Comparison of ENCODE assay signal across 25 cellular contexts in genomic region chr11:61356701-61357100, GRCh38.
DNase-seq lines count a peak whose midpoint lies in the region; ATAC-seq and TF ChIP-seq lines count a peak whose summit lies in the region.
"Had no signal": no experiment of that assay in that cellular context is flagged by ENCODE, and none has a peak within 500 bp of the region (broad histone marks: within the 10 kb centered on the region; RNA-seq: fewer than 3 reads in every experiment).

No MANE protein-coding gene starts in this region.

- no peak for TF ChIP-seq CTCF in GM06990 (IDR thresholded peaks at IDR 0.05; ENCODE audit: insufficient read depth, low read length, poor library complexity, severe bottlenecking)
- no peak for TF ChIP-seq CTCF in RWPE1 (conservative IDR thresholded peaks at IDR 0.05; ENCODE audit: low read depth)
- no peak for TF ChIP-seq CTCF in GM10266 (IDR thresholded peaks at IDR 0.05; ENCODE audit: control insufficient read depth, insufficient read depth, low read depth, missing control alignments)

- H3K9me3 Mint-ChIP-seq in dendritic cell treated with granulocyte-macrophage colony-stimulating factor and Interleukin-4, amounts not matched to agents 40 ng/mL and 50 ng/mL, for 4 days, result no peaks in the 10 kb centered on the region
- H3K9me3 Mint-ChIP-seq in stimulated activated memory B cell treated with anti-CD40 and anti-IgM and Interleukin-4, amounts not matched to agents 10 μg/mL and 1 μg/mL and 100 μg/mL, for 72 hours, result no peaks in the 10 kb centered on the region
- H3K9me3 Mint-ChIP-seq: activated naive CD4-positive, alpha-beta T cell treated with anti-CD3 and anti-CD28 coated beads, Interleukin-2, amount 10 ng/mL, durations not matched to agents 7 days and 5 days; activated T-cell treated with anti-CD3 and anti-CD28 coated beads, Interleukin-2, amount 50 U/mL, for 72 hours; CD8-positive, alpha-beta memory T cell; naive thymus-derived CD4-positive, alpha-beta T cell had no signal

- no peaks in the 10 kb centered on the region for H3K27me3 ChIP-seq in GM06990 (replicated peaks; ENCODE audit: control insufficient read depth, insufficient read depth, low read length)
- H3K27me3 ChIP-seq: ascending aorta, heart left ventricle, ovary, SJSA1, tibial artery had no signal

- peaks cover 55% of the 10 kb centered on the region for H3K36me3 Mint-ChIP-seq in dendritic cell treated with granulocyte-macrophage colony-stimulating factor and Interleukin-4, amounts not matched to agents 40 ng/mL and 50 ng/mL, for 4 days (ENCODE audit: low read depth)
- H3K36me3 Mint-ChIP-seq in stimulated activated memory B cell treated with anti-CD40 and anti-IgM and Interleukin-4, amounts not matched to agents 10 μg/mL and 1 μg/mL and 100 μg/mL, for 72 hours, result peaks cover 20% of the 10 kb centered on the region

- POLR2A ChIA-PET in RWPE1 (lab: Yijun Ruan, JAX; ENCODE audit: low non-redundant PET), result no interaction called here

- peaks cover 18% of the 10 kb centered on the region for H3K36me3 ChIP-seq in GM06990 (ENCODE audit: control insufficient read depth, insufficient read depth, low read length)
- H3K36me3 ChIP-seq: ovary had no signal

- CTCF ChIA-PET in RWPE1 (lab: Yijun Ruan, JAX), result interaction anchor here (0.6 to 1.3 kb wide), 3 partner anchors 16 to 29 kb away, joined by 3 to 6 read pairs (median 5); no protein-coding TSS in a partner anchor

- peak overlapping the region; percentile 76 for H3K27ac Mint-ChIP-seq in dendritic cell treated with granulocyte-macrophage colony-stimulating factor and Interleukin-4, amounts not matched to agents 40 ng/mL and 50 ng/mL, for 4 days
- H3K27ac Mint-ChIP-seq in stimulated activated memory B cell treated with anti-CD40 and anti-IgM and Interleukin-4, amounts not matched to agents 10 μg/mL and 1 μg/mL and 100 μg/mL, for 72 hours, result peak overlapping the region; percentile 93
- H3K27ac Mint-ChIP-seq: activated naive CD4-positive, alpha-beta T cell treated with anti-CD3 and anti-CD28 coated beads, Interleukin-2, amount 10 ng/mL, durations not matched to agents 7 days and 5 days had no signal

- ATAC-seq in stimulated activated memory B cell treated with anti-CD40 and anti-IgM and Interleukin-4, amounts not matched to agents 10 μg/mL and 1 μg/mL and 100 μg/mL, for 72 hours, result peak; percentile 73
- ATAC-seq in GM19351 (IDR thresholded peaks at IDR 0.05; ENCODE audit: unreplicated experiment), result no peak
- ATAC-seq: activated T-cell treated with anti-CD3 and anti-CD28 coated beads, Interleukin-2, amount 50 U/mL, for 72 hours; heart left ventricle; left colon; Panc1 had no signal

- H3K4me1 Mint-ChIP-seq in dendritic cell treated with granulocyte-macrophage colony-stimulating factor and Interleukin-4, amounts not matched to agents 40 ng/mL and 50 ng/mL, for 4 days (ENCODE audit: low read depth), result peaks cover 58% of the 10 kb centered on the region
- peaks cover 78% of the 10 kb centered on the region for H3K4me1 Mint-ChIP-seq in stimulated activated memory B cell treated with anti-CD40 and anti-IgM and Interleukin-4, amounts not matched to agents 10 μg/mL and 1 μg/mL and 100 μg/mL, for 72 hours

- peak overlapping the region; percentile 4; the same call in 1 of the 2 replicates for H3K4me3 ChIP-seq in GM06990 (replicated peaks; ENCODE audit: low read depth, low read length)
- H3K4me3 ChIP-seq: ascending aorta, ovary, SJSA1, tibial artery had no signal

- peak overlapping the region; percentile 29; the same call in 1 of the 2 replicates for H3K27ac ChIP-seq in RWPE1
- H3K27ac ChIP-seq: ascending aorta, ovary, SJSA1, tibial artery had no signal

- DNase-seq in GM06990 (ENCODE audit: extremely low read depth, insufficient read length) (no peak), RWPE1 (ENCODE audit: low spot score) (no peak), GM10266 (ENCODE audit: extremely low spot score) (no peak), NCI-H2081 treated with DMSO at 0.1 percent for 48 hours (lab: John Stamatoyannopoulos, UW) (no peak)
- DNase-seq: activated naive CD4-positive, alpha-beta T cell treated with anti-CD3 and anti-CD28 coated beads, Interleukin-2, amount 10 ng/mL, durations not matched to agents 7 days and 5 days; activated T-cell treated with anti-CD3 and anti-CD28 coated beads, Interleukin-2, amount 50 U/mL, for 72 hours; CD8-positive, alpha-beta memory T cell; DMS153; GOT3; heart left ventricle; left colon; mesendoderm; naive thymus-derived CD4-positive, alpha-beta T cell; NCI-H1436; NCI-H510A treated with DMSO at 0.1 percent for 48 hours; ovary; stimulated activated CD4-positive, alpha-beta T cell treated with anti-CD3 and anti-CD28 coated beads, Interleukin-4, amount 100 ng/mL, for 1 hour; stimulated activated naive CD4-positive, alpha-beta T cell treated with Interleukin-2 at 50 U/mL for 16 hours; tibial artery had no signal

- no peaks in the 10 kb centered on the region for H3K27me3 Mint-ChIP-seq in dendritic cell treated with granulocyte-macrophage colony-stimulating factor and Interleukin-4, amounts not matched to agents 40 ng/mL and 50 ng/mL, for 4 days
- no peaks in the 10 kb centered on the region for H3K27me3 Mint-ChIP-seq in stimulated activated memory B cell treated with anti-CD40 and anti-IgM and Interleukin-4, amounts not matched to agents 10 μg/mL and 1 μg/mL and 100 μg/mL, for 72 hours
- H3K27me3 Mint-ChIP-seq: activated naive CD4-positive, alpha-beta T cell treated with anti-CD3 and anti-CD28 coated beads, Interleukin-2, amount 10 ng/mL, durations not matched to agents 7 days and 5 days; CD8-positive, alpha-beta memory T cell; naive thymus-derived CD4-positive, alpha-beta T cell had no signal

- no peak overlapping the region for H3K4me3 Mint-ChIP-seq in dendritic cell treated with granulocyte-macrophage colony-stimulating factor and Interleukin-4, amounts not matched to agents 40 ng/mL and 50 ng/mL, for 4 days
- H3K4me3 Mint-ChIP-seq in stimulated activated memory B cell treated with anti-CD40 and anti-IgM and Interleukin-4, amounts not matched to agents 10 μg/mL and 1 μg/mL and 100 μg/mL, for 72 hours, result peak overlapping the region; percentile 74
- H3K4me3 Mint-ChIP-seq: activated naive CD4-positive, alpha-beta T cell treated with anti-CD3 and anti-CD28 coated beads, Interleukin-2, amount 10 ng/mL, durations not matched to agents 7 days and 5 days; activated T-cell treated with anti-CD3 and anti-CD28 coated beads, Interleukin-2, amount 50 U/mL, for 72 hours; naive thymus-derived CD4-positive, alpha-beta T cell had no signal

- intact Hi-C loops in dendritic cell treated with granulocyte-macrophage colony-stimulating factor and Interleukin-4, amounts not matched to agents 40 ng/mL and 50 ng/mL, for 4 days (cut with micrococcal nuclease), result no loop called here
